In genomic region chr2:20291106-20291564, GRCh38 we compare ENCODE assay signal across 8 cellular contexts. TPM values are rescaled to one million over a fixed set of nuclear protein-coding genes. Genes with fewer than 3 reads are reported as not detected.
DNase-seq lines count a peak whose midpoint lies in the region; ATAC-seq and TF ChIP-seq lines count a peak whose summit lies in the region.

No MANE protein-coding gene starts in this region.

- H3K4me3 Mint-ChIP-seq in activated T-cell treated with anti-CD3 and anti-CD28 coated beads, Interleukin-2, amount 50 U/mL, for 24 hours = no peak overlapping the region
- H3K4me3 Mint-ChIP-seq in activated naive CD8-positive, alpha-beta T cell treated with anti-CD3 and anti-CD28 coated beads for 36 hours = no peak overlapping the region

- H3K4me1 ChIP-seq in heart left ventricle = peaks cover 0 to 10% (median 0%) of the 10 kb centered on the region in 12 donors

- peaks cover 25% of the 10 kb centered on the region for H3K4me1 Mint-ChIP-seq in activated T-cell treated with anti-CD3 and anti-CD28 coated beads, Interleukin-2, amount 50 U/mL, for 24 hours (ENCODE audit: low read depth)
- H3K4me1 Mint-ChIP-seq in activated naive CD8-positive, alpha-beta T cell treated with anti-CD3 and anti-CD28 coated beads for 36 hours = peaks cover 13% of the 10 kb centered on the region

- no peak overlapping the region for H3K4me3 ChIP-seq in heart left ventricle

- DNase-seq in activated T-cell treated with anti-CD3 and anti-CD28 coated beads, Interleukin-2, amount 50 U/mL, for 24 hours = no peak
- no peak for DNase-seq in activated T-cell treated with anti-CD3 and anti-CD28 coated beads, Interleukin-2, amount 50 U/mL, for 48 hours
- peak; percentile 44 for DNase-seq in NCI-H2227 treated with DMSO at 0.1 percent for 48 hours (lab: John Stamatoyannopoulos, UW)
- peak; percentile 8 for DNase-seq in activated naive CD8-positive, alpha-beta T cell treated with anti-CD3 and anti-CD28 coated beads for 36 hours
- DNase-seq in heart left ventricle = peak in 2 of 5 donors; percentile 15 to 31
- DNase-seq in retina = peak; percentile 45

- H3K9me3 ChIP-seq in heart left ventricle = no peaks in the 10 kb centered on the region

- H3K36me3 ChIP-seq in heart left ventricle = peaks cover 0 to 98% (median 83%) of the 10 kb centered on the region in 9 donors

- no peaks in the 10 kb centered on the region for H3K27me3 Mint-ChIP-seq in activated T-cell treated with anti-CD3 and anti-CD28 coated beads, Interleukin-2, amount 50 U/mL, for 24 hours
- no peaks in the 10 kb centered on the region for H3K27me3 Mint-ChIP-seq in activated naive CD8-positive, alpha-beta T cell treated with anti-CD3 and anti-CD28 coated beads for 36 hours

- H3K36me3 Mint-ChIP-seq in activated T-cell treated with anti-CD3 and anti-CD28 coated beads, Interleukin-2, amount 50 U/mL, for 24 hours (ENCODE audit: low read depth) = peaks cover 44% of the 10 kb centered on the region
- peaks cover 23% of the 10 kb centered on the region for H3K36me3 Mint-ChIP-seq in activated naive CD8-positive, alpha-beta T cell treated with anti-CD3 and anti-CD28 coated beads for 36 hours

- peak overlapping the region; percentile 8 for H3K27ac Mint-ChIP-seq in activated T-cell treated with anti-CD3 and anti-CD28 coated beads, Interleukin-2, amount 50 U/mL, for 24 hours
- peak overlapping the region; percentile 22 for H3K27ac Mint-ChIP-seq in activated naive CD8-positive, alpha-beta T cell treated with anti-CD3 and anti-CD28 coated beads for 36 hours

- 71 to 76% (median 72%) methylated on average over 7 of the region's 7 CpGs for WGBS in heart left ventricle, 4 donors

- H3K9me3 Mint-ChIP-seq in activated T-cell treated with anti-CD3 and anti-CD28 coated beads, Interleukin-2, amount 50 U/mL, for 24 hours = no peaks in the 10 kb centered on the region
- H3K9me3 Mint-ChIP-seq in activated naive CD8-positive, alpha-beta T cell treated with anti-CD3 and anti-CD28 coated beads for 36 hours = no peaks in the 10 kb centered on the region

- H3K27ac ChIP-seq in heart left ventricle = no peak overlapping the region

- TF ChIP-seq POLR2A in heart left ventricle (IDR thresholded peaks at IDR 0.05) = no peak

- no peaks in the 10 kb centered on the region for H3K27me3 ChIP-seq in heart left ventricle

- ATAC-seq in HG02678 (IDR thresholded peaks at IDR 0.05; ENCODE audit: unreplicated experiment) (peak; percentile 61), heart left ventricle (peak in 3 of 4 donors; percentile 81 to 85 (median 84)), HG03571 (IDR thresholded peaks at IDR 0.05; ENCODE audit: unreplicated experiment) (no peak)

- intact Hi-C loops in heart left ventricle (cut with DNase I) = no loop called here

- peak; percentile 14 to 62 (median 46) for TF ChIP-seq CTCF in heart left ventricle (IDR thresholded peaks at IDR 0.05)

RNA-seq across cellular contexts. Expression of gene PUM2, which starts 59.5 kb away (rescaled TPM):
- total RNA-seq in activated naive CD8-positive, alpha-beta T cell treated with anti-CD3 and anti-CD28 coated beads for 36 hours = 100 to 1,000 TPM; 107 to 108 TPM
- 10 to 100 TPM; 37.8 to 75.4 (median 63.2) TPM for total RNA-seq in heart left ventricle
- 10 to 100 TPM; 18.6 to 31.8 TPM for polyA plus RNA-seq in heart left ventricle

Comparison
In these comparisons a context has a peak if more than half of its experiments do, and no peak if none do; other contexts are left out.
1. DNase-seq: peak in NCI-H2227 treated with DMSO at 0.1 percent for 48 hours (single experiment), activated naive CD8-positive, alpha-beta T cell treated with anti-CD3 and anti-CD28 coated beads for 36 hours (single experiment) and retina (single experiment); none in activated T-cell treated with anti-CD3 and anti-CD28 coated beads, Interleukin-2, amount 50 U/mL, for 24 hours (single experiment) and activated T-cell treated with anti-CD3 and anti-CD28 coated beads, Interleukin-2, amount 50 U/mL, for 48 hours (0 of 2).